Comparison of ENCODE assay signal across 1 cellular context in genomic region chr19:10116085-10116865, GRCh38.
TF ChIP-seq lines count a peak whose summit lies in the region.

No MANE protein-coding gene starts in this region.

TF ChIP-seq in GM12878, 131 proteins besides CTCF, POLR2A, EP300 and RAD21:
- TF ChIP-seq FOXK2 (IDR thresholded peaks at IDR 0.05) (no peak), PML (IDR thresholded peaks at IDR 0.05; ENCODE audit: low read length) (0 out of 2 replicates have a peak, but pooled peaks have one; percentile 12), TARDBP (IDR thresholded peaks at IDR 0.05; ENCODE audit: borderline replicate concordance) (0 out of 2 replicates have a peak, but pooled peaks have one; percentile 30), TCF3 (IDR thresholded peaks at IDR 0.05; ENCODE audit: borderline replicate concordance, insufficient read depth, low read depth, low read length) (no peak), EZH2 (IDR thresholded peaks at IDR 0.05; ENCODE audit: borderline replicate concordance, control insufficient read depth, low read depth, low read length) (no peak), ATF2 (IDR thresholded peaks at IDR 0.05; ENCODE audit: low read length) (peak; percentile 34; the same call in 1 of the 2 replicates), SMAD5 (IDR thresholded peaks at IDR 0.05; ENCODE audit: low read depth) (no peak), NFYA (IDR thresholded peaks at IDR 0.05; ENCODE audit: borderline replicate concordance, low read depth, low read length) (no peak), POLR2AphosphoS2 (IDR thresholded peaks at IDR 0.05; ENCODE audit: low read depth, low read length) (0 out of 2 replicates have a peak, but pooled peaks have one; percentile 27), BCL11A (IDR thresholded peaks at IDR 0.05; ENCODE audit: low read depth, low read length) (0 out of 2 replicates have a peak, but pooled peaks have one; percentile 7), POLR2AphosphoS5 (IDR thresholded peaks at IDR 0.05; ENCODE audit: low read length) (peak; percentile 60), POU2F2 (IDR thresholded peaks at IDR 0.05; ENCODE audit: borderline replicate concordance, low read depth, low read length) (peak; percentile 61; the same call in 1 of the 3 replicates)
- TF ChIP-seq, protein P1, sequence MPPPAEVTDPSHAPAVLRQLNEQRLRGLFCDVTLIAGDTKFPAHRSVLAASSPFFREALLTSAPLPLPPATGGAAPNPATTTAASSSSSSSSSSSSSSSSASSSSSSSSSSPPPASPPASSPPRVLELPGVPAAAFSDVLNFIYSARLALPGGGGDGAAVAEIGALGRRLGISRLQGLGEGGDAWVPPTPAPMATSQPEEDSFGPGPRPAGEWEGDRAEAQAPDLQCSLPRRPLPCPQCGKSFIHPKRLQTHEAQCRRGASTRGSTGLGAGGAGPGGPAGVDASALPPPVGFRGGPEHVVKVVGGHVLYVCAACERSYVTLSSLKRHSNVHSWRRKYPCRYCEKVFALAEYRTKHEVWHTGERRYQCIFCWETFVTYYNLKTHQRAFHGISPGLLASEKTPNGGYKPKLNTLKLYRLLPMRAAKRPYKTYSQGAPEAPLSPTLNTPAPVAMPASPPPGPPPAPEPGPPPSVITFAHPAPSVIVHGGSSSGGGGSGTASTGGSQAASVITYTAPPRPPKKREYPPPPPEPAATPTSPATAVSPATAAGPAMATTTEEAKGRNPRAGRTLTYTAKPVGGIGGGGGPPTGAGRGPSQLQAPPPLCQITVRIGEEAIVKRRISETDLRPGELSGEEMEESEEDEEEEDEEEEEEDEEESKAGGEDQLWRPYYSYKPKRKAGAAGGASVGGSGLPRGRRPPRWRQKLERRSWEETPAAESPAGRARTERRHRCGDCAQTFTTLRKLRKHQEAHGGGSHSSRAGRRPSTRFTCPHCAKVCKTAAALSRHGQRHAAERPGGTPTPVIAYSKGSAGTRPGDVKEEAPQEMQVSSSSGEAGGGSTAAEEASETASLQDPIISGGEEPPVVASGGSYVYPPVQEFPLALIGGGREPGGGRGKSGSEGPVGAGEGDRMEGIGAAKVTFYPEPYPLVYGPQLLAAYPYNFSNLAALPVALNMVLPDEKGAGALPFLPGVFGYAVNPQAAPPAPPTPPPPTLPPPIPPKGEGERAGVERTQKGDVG (CRISPR knock-in tag; IDR thresholded peaks at IDR 0.05), result no peak
- TF ChIP-seq, protein P2, sequence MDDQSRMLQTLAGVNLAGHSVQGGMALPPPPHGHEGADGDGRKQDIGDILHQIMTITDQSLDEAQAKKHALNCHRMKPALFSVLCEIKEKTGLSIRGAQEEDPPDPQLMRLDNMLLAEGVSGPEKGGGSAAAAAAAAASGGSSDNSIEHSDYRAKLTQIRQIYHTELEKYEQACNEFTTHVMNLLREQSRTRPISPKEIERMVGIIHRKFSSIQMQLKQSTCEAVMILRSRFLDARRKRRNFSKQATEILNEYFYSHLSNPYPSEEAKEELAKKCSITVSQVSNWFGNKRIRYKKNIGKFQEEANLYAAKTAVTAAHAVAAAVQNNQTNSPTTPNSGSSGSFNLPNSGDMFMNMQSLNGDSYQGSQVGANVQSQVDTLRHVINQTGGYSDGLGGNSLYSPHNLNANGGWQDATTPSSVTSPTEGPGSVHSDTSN (IDR thresholded peaks at IDR 0.05; ENCODE audit: insufficient replicate concordance, low read depth, low read length), result peak; percentile 2
